In genomic region chr13:113490496-113491417, GRCh38 we compare ENCODE assay signal across 1 cellular context.
A peak's percentile ranks its signal among the peaks of the same experiment; 100 is the strongest.
TF ChIP-seq lines count a peak whose summit lies in the region.

Gene DCUN1D2, minus strand, starts transcription at chr13:113490711. Its CDS starts 42 bp downstream, at chr13:113490669.

TF ChIP-seq in K562, 482 proteins besides CTCF, POLR2A, EP300 and RAD21 (continued from another document and continues in another):
- TF ChIP-seq ZNF184 (CRISPR knock-in tag; IDR thresholded peaks at IDR 0.05) (no peak), ZNF384 (IDR thresholded peaks at IDR 0.05; ENCODE audit: low read depth, low read length) (no peak), SPI1 (IDR thresholded peaks at IDR 0.05; ENCODE audit: borderline replicate concordance, low read depth, low read length) (no peak), ZNF444 (CRISPR knock-in tag; IDR thresholded peaks at IDR 0.05) (no peak), PURB (CRISPR knock-in tag; IDR thresholded peaks at IDR 0.05; ENCODE audit: low read depth) (no peak), TEAD2 (tag; IDR thresholded peaks at IDR 0.05) (no peak), CTBP1 (IDR thresholded peaks at IDR 0.05; ENCODE audit: borderline replicate concordance) (peak; percentile 88), ZNF174 (CRISPR knock-in tag; IDR thresholded peaks at IDR 0.05) (no peak), ELF1 (tag; IDR thresholded peaks at IDR 0.05) (peak; percentile 83), RAD51 (IDR thresholded peaks at IDR 0.05; ENCODE audit: borderline replicate concordance, low read depth) (no peak), SLC30A9 (CRISPR knock-in tag; IDR thresholded peaks at IDR 0.05) (no peak), NELFE (IDR thresholded peaks at IDR 0.05; ENCODE audit: insufficient read depth, insufficient read length) (no peak), ZNF212 (CRISPR knock-in tag; IDR thresholded peaks at IDR 0.05) (no peak), SIN3B (IDR thresholded peaks at IDR 0.05; ENCODE audit: low read depth) (0 out of 2 replicates have a peak, but pooled peaks have one; percentile 36), BCOR (IDR thresholded peaks at IDR 0.05) (no peak), CBFB (CRISPR knock-in tag; IDR thresholded peaks at IDR 0.05) (no peak), CEBPZ (IDR thresholded peaks at IDR 0.05; ENCODE audit: borderline replicate concordance, low read depth, low read length) (no peak), HEY1 (CRISPR knock-in tag; IDR thresholded peaks at IDR 0.05; ENCODE audit: borderline replicate concordance) (no peak), RUNX1 (IDR thresholded peaks at IDR 0.05; ENCODE audit: low read depth) (no peak), RFX7 (CRISPR knock-in tag; IDR thresholded peaks at IDR 0.05) (no peak), ZNF830 (CRISPR knock-in tag; IDR thresholded peaks at IDR 0.05) (no peak), CHCHD3 (CRISPR knock-in tag; IDR thresholded peaks at IDR 0.05) (no peak), BACH1 (tag; IDR thresholded peaks at IDR 0.05) (no peak), ZNF586 (CRISPR knock-in tag; conservative IDR thresholded peaks at IDR 0.05) (no peak), NCOA1 (IDR thresholded peaks at IDR 0.05; ENCODE audit: low read depth) (no peak), ETV5 (CRISPR knock-in tag; IDR thresholded peaks at IDR 0.05; ENCODE audit: low read depth) (0 out of 2 replicates have a peak, but pooled peaks have one; percentile 13), ZNF609 (CRISPR knock-in tag; IDR thresholded peaks at IDR 0.05; ENCODE audit: borderline replicate concordance) (0 out of 2 replicates have a peak, but pooled peaks have one; percentile 42), TEAD4 (IDR thresholded peaks at IDR 0.05; ENCODE audit: low read length) (no peak), TEAD4 (CRISPR knock-in tag; IDR thresholded peaks at IDR 0.05; ENCODE audit: borderline replicate concordance) (no peak), U2AF2 (optimal IDR thresholded peaks at IDR 0.05; ENCODE audit: low read depth, low read length) (no peak)
- TF ChIP-seq, protein P1, sequence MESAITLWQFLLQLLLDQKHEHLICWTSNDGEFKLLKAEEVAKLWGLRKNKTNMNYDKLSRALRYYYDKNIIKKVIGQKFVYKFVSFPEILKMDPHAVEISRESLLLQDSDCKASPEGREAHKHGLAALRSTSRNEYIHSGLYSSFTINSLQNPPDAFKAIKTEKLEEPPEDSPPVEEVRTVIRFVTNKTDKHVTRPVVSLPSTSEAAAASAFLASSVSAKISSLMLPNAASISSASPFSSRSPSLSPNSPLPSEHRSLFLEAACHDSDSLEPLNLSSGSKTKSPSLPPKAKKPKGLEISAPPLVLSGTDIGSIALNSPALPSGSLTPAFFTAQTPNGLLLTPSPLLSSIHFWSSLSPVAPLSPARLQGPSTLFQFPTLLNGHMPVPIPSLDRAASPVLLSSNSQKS (CRISPR knock-in tag; IDR thresholded peaks at IDR 0.05): no peak
- TF ChIP-seq, protein P2, sequence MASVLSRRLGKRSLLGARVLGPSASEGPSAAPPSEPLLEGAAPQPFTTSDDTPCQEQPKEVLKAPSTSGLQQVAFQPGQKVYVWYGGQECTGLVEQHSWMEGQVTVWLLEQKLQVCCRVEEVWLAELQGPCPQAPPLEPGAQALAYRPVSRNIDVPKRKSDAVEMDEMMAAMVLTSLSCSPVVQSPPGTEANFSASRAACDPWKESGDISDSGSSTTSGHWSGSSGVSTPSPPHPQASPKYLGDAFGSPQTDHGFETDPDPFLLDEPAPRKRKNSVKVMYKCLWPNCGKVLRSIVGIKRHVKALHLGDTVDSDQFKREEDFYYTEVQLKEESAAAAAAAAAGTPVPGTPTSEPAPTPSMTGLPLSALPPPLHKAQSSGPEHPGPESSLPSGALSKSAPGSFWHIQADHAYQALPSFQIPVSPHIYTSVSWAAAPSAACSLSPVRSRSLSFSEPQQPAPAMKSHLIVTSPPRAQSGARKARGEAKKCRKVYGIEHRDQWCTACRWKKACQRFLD (CRISPR knock-in tag; IDR thresholded peaks at IDR 0.05): no peak
- TF ChIP-seq, protein P3, sequence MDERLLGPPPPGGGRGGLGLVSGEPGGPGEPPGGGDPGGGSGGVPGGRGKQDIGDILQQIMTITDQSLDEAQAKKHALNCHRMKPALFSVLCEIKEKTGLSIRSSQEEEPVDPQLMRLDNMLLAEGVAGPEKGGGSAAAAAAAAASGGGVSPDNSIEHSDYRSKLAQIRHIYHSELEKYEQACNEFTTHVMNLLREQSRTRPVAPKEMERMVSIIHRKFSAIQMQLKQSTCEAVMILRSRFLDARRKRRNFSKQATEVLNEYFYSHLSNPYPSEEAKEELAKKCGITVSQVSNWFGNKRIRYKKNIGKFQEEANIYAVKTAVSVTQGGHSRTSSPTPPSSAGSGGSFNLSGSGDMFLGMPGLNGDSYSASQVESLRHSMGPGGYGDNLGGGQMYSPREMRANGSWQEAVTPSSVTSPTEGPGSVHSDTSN (CRISPR knock-in tag; IDR thresholded peaks at IDR 0.05; ENCODE audit: low read depth): no peak
- TF ChIP-seq, protein P3 (tag; conservative IDR thresholded peaks at IDR 0.05; ENCODE audit: low read depth): no peak
- TF ChIP-seq, protein P4, sequence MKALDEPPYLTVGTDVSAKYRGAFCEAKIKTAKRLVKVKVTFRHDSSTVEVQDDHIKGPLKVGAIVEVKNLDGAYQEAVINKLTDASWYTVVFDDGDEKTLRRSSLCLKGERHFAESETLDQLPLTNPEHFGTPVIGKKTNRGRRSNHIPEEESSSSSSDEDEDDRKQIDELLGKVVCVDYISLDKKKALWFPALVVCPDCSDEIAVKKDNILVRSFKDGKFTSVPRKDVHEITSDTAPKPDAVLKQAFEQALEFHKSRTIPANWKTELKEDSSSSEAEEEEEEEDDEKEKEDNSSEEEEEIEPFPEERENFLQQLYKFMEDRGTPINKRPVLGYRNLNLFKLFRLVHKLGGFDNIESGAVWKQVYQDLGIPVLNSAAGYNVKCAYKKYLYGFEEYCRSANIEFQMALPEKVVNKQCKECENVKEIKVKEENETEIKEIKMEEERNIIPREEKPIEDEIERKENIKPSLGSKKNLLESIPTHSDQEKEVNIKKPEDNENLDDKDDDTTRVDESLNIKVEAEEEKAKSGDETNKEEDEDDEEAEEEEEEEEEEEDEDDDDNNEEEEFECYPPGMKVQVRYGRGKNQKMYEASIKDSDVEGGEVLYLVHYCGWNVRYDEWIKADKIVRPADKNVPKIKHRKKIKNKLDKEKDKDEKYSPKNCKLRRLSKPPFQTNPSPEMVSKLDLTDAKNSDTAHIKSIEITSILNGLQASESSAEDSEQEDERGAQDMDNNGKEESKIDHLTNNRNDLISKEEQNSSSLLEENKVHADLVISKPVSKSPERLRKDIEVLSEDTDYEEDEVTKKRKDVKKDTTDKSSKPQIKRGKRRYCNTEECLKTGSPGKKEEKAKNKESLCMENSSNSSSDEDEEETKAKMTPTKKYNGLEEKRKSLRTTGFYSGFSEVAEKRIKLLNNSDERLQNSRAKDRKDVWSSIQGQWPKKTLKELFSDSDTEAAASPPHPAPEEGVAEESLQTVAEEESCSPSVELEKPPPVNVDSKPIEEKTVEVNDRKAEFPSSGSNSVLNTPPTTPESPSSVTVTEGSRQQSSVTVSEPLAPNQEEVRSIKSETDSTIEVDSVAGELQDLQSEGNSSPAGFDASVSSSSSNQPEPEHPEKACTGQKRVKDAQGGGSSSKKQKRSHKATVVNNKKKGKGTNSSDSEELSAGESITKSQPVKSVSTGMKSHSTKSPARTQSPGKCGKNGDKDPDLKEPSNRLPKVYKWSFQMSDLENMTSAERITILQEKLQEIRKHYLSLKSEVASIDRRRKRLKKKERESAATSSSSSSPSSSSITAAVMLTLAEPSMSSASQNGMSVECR (CRISPR knock-in tag; IDR thresholded peaks at IDR 0.05): 0 out of 2 replicates have a peak, but pooled peaks have one; percentile 36
- TF ChIP-seq, protein P5, sequence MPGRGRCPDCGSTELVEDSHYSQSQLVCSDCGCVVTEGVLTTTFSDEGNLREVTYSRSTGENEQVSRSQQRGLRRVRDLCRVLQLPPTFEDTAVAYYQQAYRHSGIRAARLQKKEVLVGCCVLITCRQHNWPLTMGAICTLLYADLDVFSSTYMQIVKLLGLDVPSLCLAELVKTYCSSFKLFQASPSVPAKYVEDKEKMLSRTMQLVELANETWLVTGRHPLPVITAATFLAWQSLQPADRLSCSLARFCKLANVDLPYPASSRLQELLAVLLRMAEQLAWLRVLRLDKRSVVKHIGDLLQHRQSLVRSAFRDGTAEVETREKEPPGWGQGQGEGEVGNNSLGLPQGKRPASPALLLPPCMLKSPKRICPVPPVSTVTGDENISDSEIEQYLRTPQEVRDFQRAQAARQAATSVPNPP (IDR thresholded peaks at IDR 0.05; ENCODE audit: borderline replicate concordance, insufficient read depth, insufficient read length): no peak
